In the genomic region with DNA sequence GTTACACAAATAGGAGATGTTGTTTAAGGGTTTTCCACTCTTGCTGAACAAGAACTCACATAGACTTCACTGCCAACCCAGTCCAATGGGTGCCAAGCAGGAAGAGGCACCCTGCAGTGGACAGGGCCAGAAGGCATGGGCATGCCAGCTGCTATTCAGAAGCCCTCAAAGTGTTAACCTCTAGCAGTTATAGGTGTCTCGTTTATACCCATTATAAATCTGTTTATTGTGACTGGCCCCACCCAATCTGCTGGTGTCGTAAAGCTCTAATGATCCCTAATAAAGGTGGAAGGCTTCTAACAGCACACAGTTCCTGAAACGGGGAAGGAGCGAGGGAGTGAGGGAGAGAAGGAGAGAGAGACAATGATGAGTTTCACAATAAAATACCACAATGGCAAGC, we compare ENCODE assay signal across 29 cellular contexts. TPM values are rescaled to one million over a fixed set of nuclear protein-coding genes. Genes with fewer than 3 reads are reported as not detected.
"Had no signal": no experiment of that assay in that cellular context is flagged by ENCODE, and none has a peak within 500 bp of the region (broad histone marks: within the 10 kb centered on the region; RNA-seq: fewer than 3 reads in every experiment).

No MANE protein-coding gene starts in this region.

- H3K4me3 ChIP-seq: gastrocnemius medialis, right lobe of liver, testis, upper lobe of left lung, vagina had no signal

- DNase-seq: activated CD4-positive, alpha-beta T cell treated with anti-CD3 and anti-CD28 coated beads for 48 hours; activated CD4-positive, alpha-beta T cell treated with anti-CD3 and anti-CD28 coated beads, Interleukin-2, amount 50 U/mL, for 48 hours; activated CD8-positive, alpha-beta memory T cell treated with anti-CD3 and anti-CD28 coated beads for 24 hours; activated effector memory CD4-positive, alpha-beta T cell treated with Interleukin-2 at 50 U/mL for 16 hours; activated naive CD4-positive, alpha-beta T cell treated with Interleukin-2 at 50 U/mL for 16 hours; anterior cingulate cortex; effector CD8-positive, alpha-beta T cell; gastrocnemius medialis; glutamatergic neuron; left cardiac atrium; midbrain; posterior cingulate gyrus; right lobe of liver; stimulated activated CD4-positive, alpha-beta T cell treated with anti-CD3 and anti-CD28 coated beads, Interleukin-12 subunit alpha, Interleukin-12 subunit beta, amount 100 ng/mL, for 4 hours; stimulated activated CD4-positive, alpha-beta T cell treated with anti-CD3 and anti-CD28 coated beads, Interleukin-4, amount 100 ng/mL, for 1 hour; stimulated activated naive CD8-positive, alpha-beta T cell treated with anti-CD3 and anti-CD28 coated beads, Interleukin-15, Interleukin-2, amounts not matched to agents 100 U/mL and 50 U/mL, for 24 hours; T-helper 1 cell; testis; upper lobe of left lung; WERI-Rb-1 had no signal

- H3K27ac ChIP-seq: gastrocnemius medialis, right lobe of liver, testis, upper lobe of left lung, vagina, WERI-Rb-1 had no signal

- H3K36me3 Mint-ChIP-seq: activated naive CD8-positive, alpha-beta T cell; natural killer cell treated with Interleukin-12 subunit alpha and Interleukin-12 subunit beta and Interleukin-15 and Interleukin-18, amount 100 ng/mL, for 72 hours had no signal

- H3K9me3 Mint-ChIP-seq: natural killer cell treated with Interleukin-12 subunit alpha and Interleukin-12 subunit beta and Interleukin-15 and Interleukin-18, amount 100 ng/mL, for 72 hours had no signal

- H3K4me1 ChIP-seq: gastrocnemius medialis, testis, vagina had no signal

- H3K4me3 Mint-ChIP-seq: activated naive CD8-positive, alpha-beta T cell; natural killer cell treated with Interleukin-12 subunit alpha and Interleukin-12 subunit beta and Interleukin-15 and Interleukin-18, amount 100 ng/mL, for 72 hours had no signal

- H3K27me3 ChIP-seq: right lobe of liver, testis, upper lobe of left lung, vagina had no signal

- H3K36me3 ChIP-seq: gastrocnemius medialis, right lobe of liver, upper lobe of left lung, vagina, WERI-Rb-1 had no signal

- H3K9me3 ChIP-seq: gastrocnemius medialis, right lobe of liver, testis, upper lobe of left lung, vagina had no signal

- ATAC-seq: activated CD4-positive, CD25-positive, alpha-beta regulatory T cell treated with anti-CD3 and anti-CD28 coated beads, Interleukin-2, amount 50 U/mL, for 24 hours; gastrocnemius medialis; left cardiac atrium; natural killer cell treated with Interleukin-12 subunit alpha and Interleukin-12 subunit beta and Interleukin-15 and Interleukin-18, amount 100 ng/mL, for 72 hours; right lobe of liver; stimulated activated naive CD8-positive, alpha-beta T cell treated with anti-CD3 and anti-CD28 coated beads, Interleukin-15, Interleukin-2, amounts not matched to agents 100 U/mL and 50 U/mL, for 24 hours had no signal

- H3K27ac Mint-ChIP-seq: activated naive CD8-positive, alpha-beta T cell; natural killer cell treated with Interleukin-12 subunit alpha and Interleukin-12 subunit beta and Interleukin-15 and Interleukin-18, amount 100 ng/mL, for 72 hours had no signal

RNA-seq across cellular contexts. Expression of a gene that starts 23.9 kb away (rescaled TPM):
- total RNA-seq: dermis microvascular lymphatic vessel endothelial cell, gastrocnemius medialis, left cardiac atrium, myocyte, omental fat pad, skeletal muscle tissue, vagina had no signal
- polyA plus RNA-seq: keratinocyte had no signal
